Comparison of ENCODE assay signal across 8 cellular contexts in genomic region chr5:138330813-138331448, GRCh38. TPM values are rescaled to one million over a fixed set of nuclear protein-coding genes. Genes with fewer than 3 reads are reported as not detected.
A peak's percentile ranks its signal among the peaks of the same experiment; 100 is the strongest.
DNase-seq lines count a peak whose midpoint lies in the region; ATAC-seq and TF ChIP-seq lines count a peak whose summit lies in the region.

No MANE protein-coding gene starts in this region.

- peaks cover 13% of the 10 kb centered on the region for H3K4me1 ChIP-seq in DOHH2 (ENCODE audit: control insufficient read depth, low read length)
- H3K4me1 ChIP-seq in NT2/D1 (ENCODE audit: insufficient read depth, insufficient read length): no peaks in the 10 kb centered on the region
- H3K4me1 ChIP-seq in endocrine pancreas (ENCODE audit: control insufficient read depth, insufficient read depth, low read length): no peaks in the 10 kb centered on the region

- H4K20me1 ChIP-seq in DOHH2 (ENCODE audit: control insufficient read depth, insufficient read depth, low read depth, low read length): no peaks in the 10 kb centered on the region

- no peak for TF ChIP-seq CTCF in DOHH2 (IDR thresholded peaks at IDR 0.05; ENCODE audit: low read depth, low read length, poor library complexity, severe bottlenecking)
- no peak for TF ChIP-seq CTCF in osteocyte (IDR thresholded peaks at IDR 0.05)

- peak overlapping the region; percentile 77 for H3K27ac Mint-ChIP-seq in osteocyte (ENCODE audit: unreplicated experiment)

- H3K27me3 Mint-ChIP-seq in osteocyte (ENCODE audit: unreplicated experiment): no peaks in the 10 kb centered on the region

- peaks cover 17% of the 10 kb centered on the region for H3K79me2 ChIP-seq in DOHH2 (ENCODE audit: control insufficient read depth, low read length)

- H3K4me3 Mint-ChIP-seq in osteocyte (ENCODE audit: unreplicated experiment): peak overlapping the region; percentile 85

- no peaks in the 10 kb centered on the region for H3F3A ChIP-seq in DOHH2 (ENCODE audit: control insufficient read depth, insufficient read depth)

- no peaks in the 10 kb centered on the region for H3K9me3 Mint-ChIP-seq in osteocyte (ENCODE audit: unreplicated experiment)

- H3K4me3 ChIP-seq in DOHH2 (ENCODE audit: low read length): peak overlapping the region; percentile 83
- H3K4me3 ChIP-seq in NT2/D1 (ENCODE audit: insufficient read length, low read depth): peak overlapping the region; percentile 68
- peak overlapping the region; percentile 38 for H3K4me3 ChIP-seq in endocrine pancreas (ENCODE audit: control insufficient read depth, insufficient read depth, low read length)

- H3K9me3 ChIP-seq in DOHH2 (ENCODE audit: control insufficient read depth, insufficient read depth, low read length) (no peaks in the 10 kb centered on the region), NT2/D1 (ENCODE audit: insufficient read depth, low read length) (no peaks in the 10 kb centered on the region), endocrine pancreas (ENCODE audit: control insufficient read depth, low read length) (no peaks in the 10 kb centered on the region)

- no peaks in the 10 kb centered on the region for H3K36me3 Mint-ChIP-seq in osteocyte (ENCODE audit: unreplicated experiment)

- peak overlapping the region; percentile 82 for H3K9ac ChIP-seq in NT2/D1 (ENCODE audit: insufficient read length, low read depth)
- H3K9ac ChIP-seq in endocrine pancreas (ENCODE audit: control insufficient read depth, insufficient read depth, low read length): no peak overlapping the region

- H3K27me3 ChIP-seq in DOHH2 (ENCODE audit: control insufficient read depth, low read length) (no peaks in the 10 kb centered on the region), NT2/D1 (ENCODE audit: insufficient read depth, insufficient read length) (no peaks in the 10 kb centered on the region), endocrine pancreas (ENCODE audit: control insufficient read depth, insufficient read depth, low read length) (no peaks in the 10 kb centered on the region)

- peaks cover 24% of the 10 kb centered on the region for H3K4me1 Mint-ChIP-seq in osteocyte (ENCODE audit: unreplicated experiment)

- no peak for DNase-seq in NT2/D1 (ENCODE audit: low read depth, low spot score)
- no peak for DNase-seq in osteocyte (ENCODE audit: extremely low spot score, unreplicated experiment)
- DNase-seq in NCI-H2107 (lab: John Stamatoyannopoulos, UW): no peak
- no peak for DNase-seq in GDM1 (lab: John Stamatoyannopoulos, UW)
- no peak for DNase-seq in UCSD-AML1 (lab: John Stamatoyannopoulos, UW; ENCODE audit: unreplicated experiment)

- H3K9me2 ChIP-seq in DOHH2 (replicated peaks; ENCODE audit: control insufficient read depth, low read length): no peaks in the 10 kb centered on the region

- H3K36me3 ChIP-seq in DOHH2 (ENCODE audit: control insufficient read depth, low read length) (peaks cover 12% of the 10 kb centered on the region), NT2/D1 (ENCODE audit: insufficient read depth, insufficient read length, low read length) (peaks cover 6% of the 10 kb centered on the region), endocrine pancreas (ENCODE audit: control insufficient read depth, insufficient read depth, low read length) (no peaks in the 10 kb centered on the region)

- H3K4me2 ChIP-seq in DOHH2 (ENCODE audit: low read length): peak overlapping the region; percentile 71

- ATAC-seq in GM21723 (IDR thresholded peaks at IDR 0.05; ENCODE audit: unreplicated experiment): no peak

- H3K27ac ChIP-seq in DOHH2 (ENCODE audit: low read depth, low read length): peak overlapping the region; percentile 47

RNA-seq across cellular contexts. Expression of gene CDC25C, which starts 0.7 kb away (rescaled TPM):
- total RNA-seq in osteocyte: 1.9 and 2.2 TPM in 2 replicates

RNA-seq across cellular contexts. Expression of gene FAM53C, which starts 7.1 kb away (rescaled TPM):
- total RNA-seq in osteocyte: 45.6 and 45.7 TPM in 2 replicates

RNA-seq across cellular contexts. Expression of gene KDM3B, which starts 21.6 kb away (rescaled TPM):
- 65.2 and 67.4 TPM in 2 replicates for total RNA-seq in osteocyte

RNA-seq across cellular contexts. Expression of gene GFRA3, which starts 56.5 kb away (rescaled TPM):
- 0.18 TPM in 1 of 2 replicates, not detected in the other for total RNA-seq in osteocyte
